ENCODE assay signal across 8 cellular contexts in the genomic region with DNA sequence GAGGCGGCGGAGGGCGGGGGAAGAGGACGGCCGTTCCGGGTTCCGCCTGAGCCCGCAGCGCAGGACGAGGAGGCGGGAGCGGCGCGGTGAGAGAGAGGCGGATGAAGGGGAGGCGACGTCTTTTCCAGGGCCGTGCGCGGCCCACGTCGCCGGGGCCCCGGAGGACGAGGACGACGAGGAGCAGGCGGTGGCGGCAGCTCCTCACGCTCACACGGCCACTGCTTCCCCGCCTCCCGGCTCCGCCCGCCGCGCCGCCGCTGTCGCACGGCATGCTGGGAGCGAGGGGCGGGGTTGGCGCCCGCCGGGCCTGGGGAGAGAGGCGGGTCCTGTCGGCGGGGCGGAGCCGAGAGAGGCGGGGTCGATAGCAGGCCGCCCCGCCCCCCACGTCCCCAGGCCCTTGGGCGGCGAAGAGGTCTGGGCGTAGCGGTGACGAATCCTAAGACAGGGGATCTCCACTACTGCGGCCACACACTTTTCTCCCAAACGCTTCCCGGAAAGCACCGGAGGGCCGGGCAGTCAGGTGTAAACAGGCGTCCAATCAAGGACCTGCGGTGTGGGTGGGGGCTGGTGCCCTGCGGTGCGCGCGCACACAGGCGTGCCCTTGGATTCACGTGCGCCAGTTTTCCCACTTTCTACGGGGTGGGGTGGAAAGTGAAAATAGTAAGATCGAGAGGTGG. TPM values are rescaled to one million over a fixed set of nuclear protein-coding genes. Genes with fewer than 3 reads are reported as not detected.
DNase-seq lines count a peak whose midpoint lies in the region; ATAC-seq and TF ChIP-seq lines count a peak whose summit lies in the region.
"Not testable (repeated sequence)": the region's sequence is repeated elsewhere in the genome, so short reads cannot be mapped to it uniquely, and the experiment has no call there.

A gene (minus strand): TSS at position 220 of the 677 bp plus-strand sequence. CDS start 367 bp downstream, outside the sequence.

- not testable (repeated sequence) for TF ChIP-seq CTCF in DND-41 (IDR thresholded peaks at IDR 0.05; ENCODE audit: borderline replicate concordance, extremely low read depth, low read length, poor library complexity, severe bottlenecking); Peyer's patch (IDR thresholded peaks at IDR 0.05); esophagus muscularis mucosa (IDR thresholded peaks at IDR 0.05)

- not testable (repeated sequence) for TF ChIP-seq EP300 in esophagus muscularis mucosa (IDR thresholded peaks at IDR 0.05)

- H3K4me1 ChIP-seq in DND-41 (ENCODE audit: insufficient read depth, low read length), result peaks cover 34% of the 10 kb centered on the region
- not testable (repeated sequence) for H3K4me1 ChIP-seq in Peyer's patch
- peaks cover 0 to 35% (median 29%) of the 10 kb centered on the region in 4 donors for H3K4me1 ChIP-seq in esophagus muscularis mucosa
- H3K4me1 ChIP-seq in muscle layer of duodenum (ENCODE audit: control insufficient read depth in 1 of 2, insufficient read depth in 2 of 2, low read length in 2 of 2), result peaks cover 0 to 12% of the 10 kb centered on the region in 2 donors

- H3K36me3 Mint-ChIP-seq in activated T-cell treated with anti-CD3 and anti-CD28 coated beads, Interleukin-2, amount 50 U/mL, for 72 hours (ENCODE audit: insufficient read depth in 2 of 2), result not testable (repeated sequence)

- peak within 1 kb of the TSS; percentile 87 for H2AFZ ChIP-seq in DND-41 (ENCODE audit: low read depth, low read length)

- H3K27me3 Mint-ChIP-seq in activated T-cell treated with anti-CD3 and anti-CD28 coated beads, Interleukin-2, amount 50 U/mL, for 72 hours (ENCODE audit: low read depth), result not testable (repeated sequence)

- H3K27ac ChIP-seq in DND-41 (ENCODE audit: low read length), result peak within 1 kb of the TSS; percentile 82
- peak within 1 kb of the TSS; percentile 86 for H3K27ac ChIP-seq in KOPT-K1 (ENCODE audit: low read depth, low read length, poor library complexity, severe bottlenecking)
- H3K27ac ChIP-seq in Peyer's patch, result peak within 1 kb of the TSS; percentile 93 to 97 (median 94)
- peak within 1 kb of the TSS; percentile 96 to 97 (median 97) for H3K27ac ChIP-seq in esophagus muscularis mucosa (replicated peaks in 1 of 4)
- H3K27ac ChIP-seq in muscle layer of duodenum (ENCODE audit: low read length), result peak within 1 kb of the TSS; percentile 60

- 0% methylated on average over 13 of the region's 77 CpGs for WGBS in esophagus muscularis mucosa

- peak within 1 kb of the TSS; percentile 83 to 96 for H3K4me3 Mint-ChIP-seq in activated T-cell treated with anti-CD3 and anti-CD28 coated beads, Interleukin-2, amount 50 U/mL, for 72 hours

- DNase-seq in DND-41 (peak; percentile 88), Peyer's patch (peak; percentile 94 to 97 (median 96)), esophagus muscularis mucosa (ENCODE audit: extremely low spot score) (peak; percentile 97)
- peak; percentile 97 to 98 for DNase-seq in activated T-cell treated with anti-CD3 and anti-CD28 coated beads, Interleukin-2, amount 50 U/mL, for 72 hours
- DNase-seq in stimulated activated CD8-positive, alpha-beta memory T cell treated with anti-CD3 and anti-CD28 coated beads, Interleukin-7, amount 100 ng/mL, for 24 hours (ENCODE audit: low read depth), result peak; percentile 84

- H3K9me3 Mint-ChIP-seq in activated T-cell treated with anti-CD3 and anti-CD28 coated beads, Interleukin-2, amount 50 U/mL, for 72 hours, result not testable (repeated sequence)

- H3K79me2 ChIP-seq in DND-41 (ENCODE audit: insufficient read depth, low read length), result peaks cover 48% of the 10 kb centered on the region

- H3K4me3 ChIP-seq in DND-41 (ENCODE audit: low read depth in 1 of 2, low read length in 2 of 2), result peak within 1 kb of the TSS; percentile 77 to 87
- peak within 1 kb of the TSS; percentile 65 to 84 (median 72) for H3K4me3 ChIP-seq in Peyer's patch
- H3K4me3 ChIP-seq in esophagus muscularis mucosa, result peak within 1 kb of the TSS; percentile 82 to 97 (median 90)
- H3K4me3 ChIP-seq in muscle layer of duodenum (ENCODE audit: low read depth in 1 of 2, low read length in 2 of 2), result peak within 1 kb of the TSS; percentile 66 to 70

- ATAC-seq in DND-41 (ENCODE audit: insufficient read depth, low read depth) (peak; percentile 75), GM21825 (IDR thresholded peaks at IDR 0.05; ENCODE audit: unreplicated experiment) (peak; percentile 87)
- ATAC-seq in activated T-cell treated with anti-CD3 and anti-CD28 coated beads, Interleukin-2, amount 50 U/mL, for 72 hours (replicated peaks in 1 of 2), result peak; percentile 87 to 89

- peaks cover 24% of the 10 kb centered on the region for H4K20me1 ChIP-seq in DND-41 (ENCODE audit: insufficient read depth, low read length)

- not testable (repeated sequence) for H3K36me3 ChIP-seq in DND-41 (ENCODE audit: insufficient read depth, low read length); KOPT-K1 (ENCODE audit: insufficient read depth, low read length); Peyer's patch; esophagus muscularis mucosa; muscle layer of duodenum (ENCODE audit: control insufficient read depth in 1 of 2, insufficient read depth in 2 of 2, low read length in 2 of 2)

- peak; percentile 84 to 88 for TF ChIP-seq POLR2A in Peyer's patch (IDR thresholded peaks at IDR 0.05)
- TF ChIP-seq POLR2A in esophagus muscularis mucosa (IDR thresholded peaks at IDR 0.05; ENCODE audit: low read depth), result peak; percentile 79

- H3K27ac Mint-ChIP-seq in activated T-cell treated with anti-CD3 and anti-CD28 coated beads, Interleukin-2, amount 50 U/mL, for 72 hours, result peak within 1 kb of the TSS; percentile 98

- not testable (repeated sequence) for H3K9me3 ChIP-seq in DND-41 (ENCODE audit: insufficient read depth, low read length, severe bottlenecking); KOPT-K1 (ENCODE audit: insufficient read depth, low read length, poor library complexity, severe bottlenecking); Peyer's patch; esophagus muscularis mucosa; muscle layer of duodenum (ENCODE audit: control insufficient read depth in 1 of 2, low read length in 2 of 2)

- H3K9ac ChIP-seq in DND-41 (ENCODE audit: low read depth, low read length), result peak within 1 kb of the TSS; percentile 62

- peak within 1 kb of the TSS; percentile 86 for H3K4me2 ChIP-seq in DND-41 (ENCODE audit: insufficient read depth, low read length)

- H3K27me3 ChIP-seq in DND-41 (ENCODE audit: insufficient read depth, low read length, poor library complexity); Peyer's patch; esophagus muscularis mucosa; muscle layer of duodenum (ENCODE audit: low read depth, low read length): not testable (repeated sequence)

- peaks cover 38% of the 10 kb centered on the region for H3K4me1 Mint-ChIP-seq in activated T-cell treated with anti-CD3 and anti-CD28 coated beads, Interleukin-2, amount 50 U/mL, for 72 hours (ENCODE audit: low read depth)

- intact Hi-C loops in esophagus muscularis mucosa (cut with DNase I), result not testable (repeated sequence)

RNA-seq across cellular contexts. Expression of the gene that starts here (rescaled TPM):
- total RNA-seq in Peyer's patch (100 to 1,000 TPM; 129 to 157 (median 137) TPM), esophagus muscularis mucosa (10 to 100 TPM; 65.2 to 88.9 (median 69.1) TPM)
- total RNA-seq in activated T-cell treated with anti-CD3 and anti-CD28 coated beads, Interleukin-2, amount 50 U/mL, for 72 hours, result 100 to 1,000 TPM; 165 to 171 TPM

Comparison
In these comparisons a context has a peak if more than half of its experiments do, and no peak if none do; other contexts are left out.
1. Peak in every context shown above with its lines: DNase-seq, ATAC-seq, H3K4me3 ChIP-seq and H3K27ac ChIP-seq.